16 cellular contexts compared by ENCODE assay signal in the genomic region with DNA sequence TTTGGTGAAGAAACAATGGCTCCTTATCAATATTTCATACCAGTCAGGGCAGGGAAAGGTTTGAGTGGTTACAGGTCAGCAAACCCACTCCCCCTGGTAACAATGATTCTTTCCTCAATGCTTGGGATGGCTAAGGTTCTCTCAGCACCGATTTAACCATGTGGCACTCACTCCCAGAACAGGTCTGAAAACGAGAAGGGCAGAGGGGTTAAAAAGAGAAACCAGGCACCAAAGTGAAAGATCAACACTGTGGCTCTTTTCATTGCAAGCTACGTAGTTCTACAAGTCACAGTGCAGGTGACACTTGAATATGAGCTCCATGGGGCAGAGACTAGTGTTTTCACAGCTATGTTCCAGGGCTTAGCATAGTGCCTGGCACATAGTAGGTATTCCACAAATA.
DNase-seq lines count a peak whose midpoint lies in the region; ATAC-seq, FAIRE-seq and TF ChIP-seq lines count a peak whose summit lies in the region.
"Had no signal": no experiment of that assay in that cellular context is flagged by ENCODE, and none has a peak within 500 bp of the region (broad histone marks: within the 10 kb centered on the region; RNA-seq: fewer than 3 reads in every experiment).

No MANE protein-coding gene starts in this region.

- intact Hi-C loops in Calu3 (cut with micrococcal nuclease; ENCODE audit: unreplicated experiment): loop anchor here (1.0 to 5.0 kb wide), 4 partner anchors 37 to 94 kb away; no protein-coding TSS in a partner anchor
- intact Hi-C loops in spleen (cut with DNase I; ENCODE audit: low total_unique reads): no loop called here

- H3K4me1 Mint-ChIP-seq in Calu3 (ENCODE audit: low read depth, unreplicated experiment): peaks cover 88% of the 10 kb centered on the region
- no peaks in the 10 kb centered on the region for H3K4me1 Mint-ChIP-seq in activated CD4-positive, alpha-beta memory T cell treated with anti-CD3 and anti-CD28 coated beads, Interleukin-2, amount 10 ng/mL, durations not matched to agents 7 days and 5 days
- H3K4me1 Mint-ChIP-seq: activated naive CD4-positive, alpha-beta T cell treated with anti-CD3 and anti-CD28 coated beads, Interleukin-2, amount 10 ng/mL, durations not matched to agents 7 days and 5 days; immature natural killer cell had no signal

- H3K4me2 ChIP-seq in MM.1S (ENCODE audit: low read depth, low read length) (peak overlapping the region; percentile 72), keratinocyte (ENCODE audit: control insufficient read depth, extremely low read depth, insufficient read depth, low read depth, low read length) (peak overlapping the region; percentile 70)

- H3F3A ChIP-seq in MM.1S (ENCODE audit: insufficient read depth, low read length): peaks cover 29% of the 10 kb centered on the region

- H3K27me3 ChIP-seq in MM.1S (replicated peaks; ENCODE audit: insufficient read depth, low read length) (no peaks in the 10 kb centered on the region), keratinocyte (ENCODE audit: control insufficient read depth, extremely low read depth, insufficient read depth, low read length) (no peaks in the 10 kb centered on the region), spleen (replicated peaks in 1 of 7) (no peaks in the 10 kb centered on the region)

- peak overlapping the region; percentile 62 for H3K4me3 Mint-ChIP-seq in Calu3 (ENCODE audit: low read depth, unreplicated experiment)
- no peak overlapping the region for H3K4me3 Mint-ChIP-seq in activated CD4-positive, alpha-beta memory T cell treated with anti-CD3 and anti-CD28 coated beads, Interleukin-2, amount 10 ng/mL, durations not matched to agents 7 days and 5 days
- H3K4me3 Mint-ChIP-seq: activated naive CD4-positive, alpha-beta T cell treated with anti-CD3 and anti-CD28 coated beads, Interleukin-2, amount 10 ng/mL, durations not matched to agents 7 days and 5 days; immature natural killer cell; T-helper 2 cell treated with Interferon-gamma antibody and Interleukin-4, amounts not matched to agents 5 μg/mL and 100 μg/mL, for 36 hours had no signal

- FAIRE-seq in keratinocyte (lab: Jason Lieb, UNC): peak; percentile 66

- H3K9ac ChIP-seq in MM.1S (ENCODE audit: low read length): peak overlapping the region; percentile 22; the same call in 1 of the 2 replicates
- H3K9ac ChIP-seq in keratinocyte (ENCODE audit: control insufficient read depth, extremely low read depth, insufficient read depth, low read length): peak overlapping the region; percentile 19
- H3K9ac ChIP-seq: GM23248 had no signal

- H3K79me2 ChIP-seq in MM.1S (ENCODE audit: low read length) (peaks cover 77% of the 10 kb centered on the region), keratinocyte (ENCODE audit: control insufficient read depth, insufficient read depth, low read length) (no peaks in the 10 kb centered on the region)

- H3K9me2 ChIP-seq in MM.1S (replicated peaks; ENCODE audit: insufficient read depth, low read length): no peaks in the 10 kb centered on the region

- no peak for TF ChIP-seq CTCF in Calu3 (IDR thresholded peaks at IDR 0.05; ENCODE audit: unreplicated experiment)
- TF ChIP-seq CTCF in MM.1S (IDR thresholded peaks at IDR 0.05; ENCODE audit: low read length): no peak
- TF ChIP-seq CTCF in keratinocyte (optimal IDR thresholded peaks at IDR 0.05 in 1 of 3, IDR thresholded peaks at IDR 0.05 in 1 of 3, conservative IDR thresholded peaks at IDR 0.05 in 1 of 3; ENCODE audit: extremely low read depth in 1 of 3, insufficient read depth in 2 of 3, low read length in 3 of 3): no peak
- no peak for TF ChIP-seq CTCF in spleen (IDR thresholded peaks at IDR 0.05 in 8 of 11, conservative IDR thresholded peaks at IDR 0.05 in 3 of 11)

- H3K4me1 ChIP-seq in MM.1S (ENCODE audit: low read length) (peaks cover 34% of the 10 kb centered on the region), keratinocyte (ENCODE audit: control insufficient read depth, extremely low read depth, insufficient read depth, low read length) (peaks cover 35% of the 10 kb centered on the region), spleen (peaks cover 0 to 14% (median 1%) of the 10 kb centered on the region in 6 donors)

- 76 to 92% (median 88%) methylated on average over 3 of the region's 3 CpGs for WGBS in spleen, 5 donors

- POLR2A ChIA-PET in activated CD4-positive, alpha-beta memory T cell treated with anti-CD3 and anti-CD28 coated beads, Interleukin-2, amount 10 ng/mL, durations not matched to agents 7 days and 5 days (lab: Charles Lee): no interaction called here

- H3K9me3 ChIP-seq in MM.1S (replicated peaks; ENCODE audit: insufficient read depth, low read length) (no peaks in the 10 kb centered on the region), keratinocyte (ENCODE audit: control insufficient read depth, low read depth, low read length) (no peaks in the 10 kb centered on the region), spleen (no peaks in the 10 kb centered on the region)

- H3K27ac ChIP-seq in MM.1S (ENCODE audit: low read length) (peak overlapping the region; percentile 70), keratinocyte (ENCODE audit: control insufficient read depth, insufficient read depth, low read length) (no peak overlapping the region), spleen (no peak overlapping the region)
- H3K27ac ChIP-seq: GM23248 had no signal

- H3K36me3 ChIP-seq in MM.1S (replicated peaks; ENCODE audit: insufficient read depth, low read length) (no peaks in the 10 kb centered on the region), keratinocyte (ENCODE audit: control insufficient read depth in 2 of 2, extremely low read depth in 1 of 2, insufficient read depth in 2 of 2, low read length in 2 of 2) (no peaks in the 10 kb centered on the region), spleen (no peaks in the 10 kb centered on the region)

- H3K9me3 Mint-ChIP-seq in Calu3 (ENCODE audit: low read depth, unreplicated experiment): no peaks in the 10 kb centered on the region
- H3K9me3 Mint-ChIP-seq in activated CD4-positive, alpha-beta memory T cell treated with anti-CD3 and anti-CD28 coated beads, Interleukin-2, amount 10 ng/mL, durations not matched to agents 7 days and 5 days: no peaks in the 10 kb centered on the region
- H3K9me3 Mint-ChIP-seq: activated naive CD4-positive, alpha-beta T cell treated with anti-CD3 and anti-CD28 coated beads, Interleukin-2, amount 10 ng/mL, durations not matched to agents 7 days and 5 days; immature natural killer cell; T-helper 2 cell treated with Interferon-gamma antibody and Interleukin-4, amounts not matched to agents 5 μg/mL and 100 μg/mL, for 36 hours had no signal

- peak overlapping the region; percentile 95 for H3K27ac Mint-ChIP-seq in Calu3 (ENCODE audit: unreplicated experiment)
- H3K27ac Mint-ChIP-seq in activated CD4-positive, alpha-beta memory T cell treated with anti-CD3 and anti-CD28 coated beads, Interleukin-2, amount 10 ng/mL, durations not matched to agents 7 days and 5 days: no peak overlapping the region
- H3K27ac Mint-ChIP-seq: activated naive CD4-positive, alpha-beta T cell treated with anti-CD3 and anti-CD28 coated beads, Interleukin-2, amount 10 ng/mL, durations not matched to agents 7 days and 5 days; immature natural killer cell; T-helper 2 cell treated with Interferon-gamma antibody and Interleukin-4, amounts not matched to agents 5 μg/mL and 100 μg/mL, for 36 hours had no signal

- CTCF ChIA-PET in Calu3 (lab: Charles Lee): interaction anchor here (0.6 to 3.5 kb wide), 10 partner anchors 9 to 396 kb away, joined by 3 to 13 read pairs (median 6); no protein-coding TSS in a partner anchor
- CTCF ChIA-PET in activated CD4-positive, alpha-beta memory T cell treated with anti-CD3 and anti-CD28 coated beads, Interleukin-2, amount 10 ng/mL, durations not matched to agents 7 days and 5 days (lab: Charles Lee): interaction anchor here (1.2 kb wide), 1 partner anchor 8 kb away, joined by 3 read pairs; no protein-coding TSS in a partner anchor

- DNase-seq in Calu3 (peak; percentile 50), MM.1S (peak; percentile 82), keratinocyte (ENCODE audit: low read depth, low spot score) (no peak), spleen (no peak)
- no peak for DNase-seq in activated CD4-positive, alpha-beta memory T cell treated with anti-CD3 and anti-CD28 coated beads, Interleukin-2, amount 10 ng/mL, durations not matched to agents 7 days and 5 days
- no peak for DNase-seq in stimulated activated CD4-positive, alpha-beta T cell treated with anti-CD3 and anti-CD28 coated beads, Interleukin-15, amount 100 ng/mL, for 24 hours
- DNase-seq: activated CD4-positive, alpha-beta T cell treated with anti-CD3 and anti-CD28 coated beads for 1 hour; activated naive CD4-positive, alpha-beta T cell treated with anti-CD3 and anti-CD28 coated beads, Interleukin-2, amount 10 ng/mL, durations not matched to agents 7 days and 5 days; immature natural killer cell; mesenchymal stem cell; NCI-H187 treated with DMSO at 0.1 percent for 48 hours; stimulated activated CD4-positive, alpha-beta T cell treated with anti-CD3 and anti-CD28 coated beads, Interleukin-2, amount 100 ng/mL, for 24 hours had no signal

- peak; percentile 67 for ATAC-seq in GM19463 (IDR thresholded peaks at IDR 0.05; ENCODE audit: unreplicated experiment)
- ATAC-seq in GM18519 (IDR thresholded peaks at IDR 0.05; ENCODE audit: low FRiP score, unreplicated experiment): no peak

- H3K4me3 ChIP-seq in MM.1S (ENCODE audit: low read length): peak overlapping the region; percentile 32
- H3K4me3 ChIP-seq in keratinocyte (ENCODE audit: control insufficient read depth in 2 of 3, extremely low read depth in 1 of 3, insufficient read depth in 2 of 3, low read depth in 1 of 3, low read length in 3 of 3): no peak overlapping the region
- H3K4me3 ChIP-seq in spleen: no peak overlapping the region
- H3K4me3 ChIP-seq: GM23248 had no signal

- no peak for TF ChIP-seq POLR2A in spleen (IDR thresholded peaks at IDR 0.05)

- peaks cover 30% of the 10 kb centered on the region for H3K36me3 Mint-ChIP-seq in Calu3 (ENCODE audit: insufficient read depth, unreplicated experiment)
- H3K36me3 Mint-ChIP-seq in activated CD4-positive, alpha-beta memory T cell treated with anti-CD3 and anti-CD28 coated beads, Interleukin-2, amount 10 ng/mL, durations not matched to agents 7 days and 5 days (ENCODE audit: low read depth): no peaks in the 10 kb centered on the region
- H3K36me3 Mint-ChIP-seq: activated naive CD4-positive, alpha-beta T cell treated with anti-CD3 and anti-CD28 coated beads, Interleukin-2, amount 10 ng/mL, durations not matched to agents 7 days and 5 days; immature natural killer cell had no signal

- dilution Hi-C loops in keratinocyte (cut with MboI; ENCODE audit: extremely low pct_ligation_motif_present, low sequenced_read_pairs): no loop called here

- BruUV-seq in Calu3 (replicated peaks; lab: Mats Ljungman, UMichigan): TSS peak; percentile 86

- no peaks in the 10 kb centered on the region for H3K27me3 Mint-ChIP-seq in Calu3 (ENCODE audit: unreplicated experiment)
- H3K27me3 Mint-ChIP-seq in activated CD4-positive, alpha-beta memory T cell treated with anti-CD3 and anti-CD28 coated beads, Interleukin-2, amount 10 ng/mL, durations not matched to agents 7 days and 5 days: no peaks in the 10 kb centered on the region

- no peaks in the 10 kb centered on the region for H3K9me1 ChIP-seq in keratinocyte (ENCODE audit: control insufficient read depth, extremely low read depth, insufficient read depth, low read length)

- no peak overlapping the region for H2AFZ ChIP-seq in MM.1S (ENCODE audit: low read length)
- peak overlapping the region; percentile 27 for H2AFZ ChIP-seq in keratinocyte (ENCODE audit: control insufficient read depth, low read length)
- H2AFZ ChIP-seq: GM23248 had no signal

- no peaks in the 10 kb centered on the region for H4K20me1 ChIP-seq in MM.1S (ENCODE audit: insufficient read depth, low read length)
- H4K20me1 ChIP-seq in keratinocyte (ENCODE audit: control insufficient read depth, extremely low read depth, insufficient read depth, low read length): no peaks in the 10 kb centered on the region

Comparison
In these comparisons a context has a peak if more than half of its experiments do, and no peak if none do; other contexts are left out.
1. DNase-seq: peak in Calu3 (single experiment) and MM.1S (single experiment); none in keratinocyte (single experiment), activated CD4-positive, alpha-beta memory T cell treated with anti-CD3 and anti-CD28 coated beads, Interleukin-2, amount 10 ng/mL, durations not matched to agents 7 days and 5 days (single experiment), stimulated activated CD4-positive, alpha-beta T cell treated with anti-CD3 and anti-CD28 coated beads, Interleukin-15, amount 100 ng/mL, for 24 hours (single experiment) and spleen (single experiment).